ENCODE assay signal across 10 cellular contexts in the genomic region with DNA sequence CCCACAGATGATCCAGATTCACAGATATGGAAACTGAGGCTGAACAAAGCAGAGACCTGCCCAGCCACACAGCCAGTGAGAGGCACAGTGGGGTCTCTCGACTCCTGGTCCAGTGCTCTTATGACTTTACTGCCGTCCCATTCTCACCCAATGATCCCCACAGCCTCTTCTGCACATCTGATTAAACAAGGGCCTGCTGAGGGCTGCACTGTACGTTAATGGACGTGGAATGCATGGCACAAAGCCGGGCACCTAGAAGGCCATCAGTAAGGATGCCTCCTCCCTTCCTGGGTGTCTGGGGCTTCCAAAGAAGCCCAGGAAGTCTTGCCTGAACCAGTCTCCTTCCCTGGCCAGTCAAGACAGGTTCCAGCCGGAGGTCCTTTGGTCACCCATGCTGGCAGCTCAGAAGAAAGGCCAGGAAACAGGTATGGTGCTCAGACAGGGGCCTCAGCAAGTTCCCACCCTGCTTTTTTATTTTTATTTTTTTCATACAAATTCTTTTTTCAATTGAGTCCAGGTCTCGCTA. TPM values are rescaled to one million over a fixed set of nuclear protein-coding genes. Genes with fewer than 3 reads are reported as not detected.
DNase-seq lines count a peak whose midpoint lies in the region; ATAC-seq, FAIRE-seq and TF ChIP-seq lines count a peak whose summit lies in the region.
"Had no signal": no experiment of that assay in that cellular context is flagged by ENCODE, and none has a peak within 500 bp of the region (broad histone marks: within the 10 kb centered on the region; RNA-seq: fewer than 3 reads in every experiment).

No MANE protein-coding gene starts in this region.

- no peak overlapping the region for H3K4me3 ChIP-seq in CD4-positive, CD25-positive, alpha-beta regulatory T cell (ENCODE audit: low read depth, low read length)
- peak overlapping the region; percentile 86 for H3K4me3 ChIP-seq in OCI-LY3 (ENCODE audit: low read length)
- H3K4me3 ChIP-seq in kidney (ENCODE audit: low read length in 2 of 2): no peak overlapping the region
- H3K4me3 ChIP-seq in colonic mucosa: no peak overlapping the region
- H3K4me3 ChIP-seq in transverse colon: peak overlapping the region in 1 of 4 donors; percentile 5

- no peak overlapping the region for H2AFZ ChIP-seq in OCI-LY3 (ENCODE audit: low read depth, low read length)

- DNase-seq in CD4-positive, CD25-positive, alpha-beta regulatory T cell: no peak
- DNase-seq in kidney (no peak), COR-L47 (lab: John Stamatoyannopoulos, UW) (no peak), colonic mucosa (no peak), transverse colon (no peak)
- DNase-seq: activated CD4-positive, alpha-beta T cell treated with anti-CD3 and anti-CD28 coated beads for 4 hours; central memory CD4-positive, alpha-beta T cell; NCI-H1417 treated with DMSO at 0.1 percent for 48 hours had no signal

- no peaks in the 10 kb centered on the region for H3K27me3 Mint-ChIP-seq in CD4-positive, CD25-positive, alpha-beta regulatory T cell
- H3K27me3 Mint-ChIP-seq: activated T-helper 17 cell treated with anti-CD3 and anti-CD28 coated beads, Interleukin-2, amount 50 U/mL, for 72 hours had no signal

- in situ Hi-C loops in transverse colon (cut with MboI; ENCODE audit: low pct_ligation_motif_present in 1 of 4, low pct_unique_long_range_greater_than_20kb in 1 of 4, low sequenced_read_pairs in 3 of 4): no loop called here

- no peak for FAIRE-seq in kidney (lab: Jason Lieb, UNC)

- H3K4me2 ChIP-seq in OCI-LY3 (ENCODE audit: low read length): peak overlapping the region; percentile 97

- no peaks in the 10 kb centered on the region for H3K36me3 Mint-ChIP-seq in CD4-positive, CD25-positive, alpha-beta regulatory T cell

- TF ChIP-seq CTCF in OCI-LY3 (IDR thresholded peaks at IDR 0.05; ENCODE audit: low read depth, low read length) (no peak), kidney (IDR thresholded peaks at IDR 0.05; ENCODE audit: borderline replicate concordance, extremely low read depth, insufficient read depth) (no peak), colonic mucosa (IDR thresholded peaks at IDR 0.05) (no peak), transverse colon (IDR thresholded peaks at IDR 0.05) (no peak)

- no peak for ATAC-seq in CD4-positive, CD25-positive, alpha-beta regulatory T cell (ENCODE audit: low read depth in 2 of 2)
- ATAC-seq: activated T-helper 17 cell treated with anti-CD3 and anti-CD28 coated beads, Interleukin-2, amount 50 U/mL, for 72 hours had no signal

- no peaks in the 10 kb centered on the region for H3K9me3 ChIP-seq in CD4-positive, CD25-positive, alpha-beta regulatory T cell (ENCODE audit: control insufficient read depth in 2 of 2, low read length in 2 of 2)
- H3K9me3 ChIP-seq in OCI-LY3 (ENCODE audit: insufficient read depth, low read length) (no peaks in the 10 kb centered on the region), kidney (ENCODE audit: control insufficient read depth in 1 of 2, low read length in 2 of 2) (no peaks in the 10 kb centered on the region), colonic mucosa (no peaks in the 10 kb centered on the region), transverse colon (no peaks in the 10 kb centered on the region)

- H4K20me1 ChIP-seq in OCI-LY3 (ENCODE audit: insufficient read depth, low read length): peaks cover 48% of the 10 kb centered on the region

- H3K27ac ChIP-seq in CD4-positive, CD25-positive, alpha-beta regulatory T cell (ENCODE audit: insufficient read depth, low read length, poor library complexity, severe bottlenecking): peak overlapping the region; percentile 19
- H3K27ac ChIP-seq in OCI-LY3 (ENCODE audit: low read length) (peak overlapping the region; percentile 96), kidney (ENCODE audit: low read depth in 2 of 2, low read length in 2 of 2) (peak overlapping the region; percentile 3 to 49), colonic mucosa (no peak overlapping the region), transverse colon (peak overlapping the region in 2 of 4 donors; percentile 20 to 98)

- peak overlapping the region in 1 of 4 donors; percentile 52 for H3K4me3 Mint-ChIP-seq in CD4-positive, CD25-positive, alpha-beta regulatory T cell

- H3K4me1 Mint-ChIP-seq in CD4-positive, CD25-positive, alpha-beta regulatory T cell: peaks cover 0 to 70% (median 23%) of the 10 kb centered on the region in 4 donors

- H3K36me3 ChIP-seq in CD4-positive, CD25-positive, alpha-beta regulatory T cell (ENCODE audit: control insufficient read depth, insufficient read depth, low read length): peaks cover 2% of the 10 kb centered on the region
- H3K36me3 ChIP-seq in OCI-LY3 (replicated peaks; ENCODE audit: low read depth, low read length) (peaks cover 47% of the 10 kb centered on the region), kidney (ENCODE audit: control insufficient read depth in 1 of 2, insufficient read depth in 2 of 2, low read length in 2 of 2) (no peaks in the 10 kb centered on the region), colonic mucosa (no peaks in the 10 kb centered on the region), transverse colon (no peaks in the 10 kb centered on the region)

- WGBS in transverse colon (ENCODE audit: low coverage in 1 of 2), 2 donors: 82 to 85% methylated on average over 2 to 7 of the region's 7 CpGs

- intact Hi-C loops in kidney (cut with DNase I) (no loop called here), colonic mucosa (cut with DNase I) (no loop called here), transverse colon (cut with DNase I; ENCODE audit: low total_unique reads) (no loop called here)

- H3K4me1 ChIP-seq in CD4-positive, CD25-positive, alpha-beta regulatory T cell (ENCODE audit: control insufficient read depth, insufficient read depth, low read length, poor library complexity, severe bottlenecking): peaks cover 47% of the 10 kb centered on the region
- peaks cover 45% of the 10 kb centered on the region for H3K4me1 ChIP-seq in OCI-LY3 (ENCODE audit: low read length)
- H3K4me1 ChIP-seq in kidney (ENCODE audit: control insufficient read depth in 1 of 2, insufficient read depth in 1 of 2, low read depth in 1 of 2, low read length in 2 of 2): peaks cover 17 to 42% of the 10 kb centered on the region in 2 donors
- peaks cover 7% of the 10 kb centered on the region for H3K4me1 ChIP-seq in colonic mucosa
- peaks cover 43 to 69% (median 57%) of the 10 kb centered on the region in 4 donors for H3K4me1 ChIP-seq in transverse colon

- peak overlapping the region in 1 of 3 donors; percentile 42 for H3K27ac Mint-ChIP-seq in CD4-positive, CD25-positive, alpha-beta regulatory T cell

- H3K9ac ChIP-seq in OCI-LY3 (ENCODE audit: low read length): peak overlapping the region; percentile 99
- H3K9ac ChIP-seq in kidney (ENCODE audit: low read length in 2 of 2): peak overlapping the region in 1 of 2 donors; percentile 37
- H3K9ac ChIP-seq in colonic mucosa (ENCODE audit: low read depth in 2 of 2, low read length in 2 of 2): no peak overlapping the region

- no peak for TF ChIP-seq POLR2A in transverse colon (IDR thresholded peaks at IDR 0.05)

- H3K27me3 ChIP-seq in CD4-positive, CD25-positive, alpha-beta regulatory T cell (ENCODE audit: control insufficient read depth, insufficient read depth, low read length): no peaks in the 10 kb centered on the region
- H3K27me3 ChIP-seq in OCI-LY3 (ENCODE audit: low read depth, low read length) (no peaks in the 10 kb centered on the region), colonic mucosa (no peaks in the 10 kb centered on the region), transverse colon (no peaks in the 10 kb centered on the region)

- H3K9me3 Mint-ChIP-seq in CD4-positive, CD25-positive, alpha-beta regulatory T cell: no peaks in the 10 kb centered on the region
- H3K9me3 Mint-ChIP-seq: activated T-helper 17 cell treated with anti-CD3 and anti-CD28 coated beads, Interleukin-2, amount 50 U/mL, for 72 hours had no signal

- TF ChIP-seq EP300 in transverse colon (IDR thresholded peaks at IDR 0.05; ENCODE audit: low read depth): no peak

- H3K79me2 ChIP-seq in OCI-LY3 (ENCODE audit: low read length): peaks cover 73% of the 10 kb centered on the region

RNA-seq across cellular contexts. Expression of a gene that starts 3.8 kb away (rescaled TPM):
- 26.7 TPM for total RNA-seq in CD4-positive, CD25-positive, alpha-beta regulatory T cell
- polyA plus RNA-seq in CD4-positive, CD25-positive, alpha-beta regulatory T cell: 10 to 100 TPM in 1 of 4 donors, 1 to 10 TPM in 3; 8.0 to 11.0 (median 8.7) TPM
- total RNA-seq in kidney: 50.7 TPM
- 51.0 TPM for polyA plus RNA-seq in kidney (ENCODE audit: insufficient read depth, low read depth, low replicate concordance)
- total RNA-seq in colonic mucosa: 10 to 100 TPM; 16.9 to 21.7 TPM
- total RNA-seq in transverse colon: 10 to 100 TPM; 30.4 to 47.1 (median 38.1) TPM

RNA-seq across cellular contexts. Expression of a gene that starts 15.6 kb away (rescaled TPM):
- total RNA-seq in CD4-positive, CD25-positive, alpha-beta regulatory T cell: not detected
- polyA plus RNA-seq in CD4-positive, CD25-positive, alpha-beta regulatory T cell: not detected
- total RNA-seq in kidney: not detected
- polyA plus RNA-seq in kidney (ENCODE audit: insufficient read depth, low read depth, low replicate concordance): 0.39 TPM
- total RNA-seq in colonic mucosa: 1 to 10 TPM in 1 of 2 donors, not detected in 1; 1.7 TPM
- total RNA-seq in transverse colon: 1 to 10 TPM in 1 of 4 donors, not detected in 3; 1.5 TPM
- total RNA-seq: activated T-helper 17 cell treated with anti-CD3 and anti-CD28 coated beads, Interleukin-2, amount 50 U/mL, for 72 hours had no signal

RNA-seq across cellular contexts. Expression of a gene that starts 48.1 kb away (rescaled TPM):
- 6.4 TPM for total RNA-seq in CD4-positive, CD25-positive, alpha-beta regulatory T cell
- polyA plus RNA-seq in CD4-positive, CD25-positive, alpha-beta regulatory T cell: 1 to 10 TPM; 1.3 to 1.6 (median 1.4) TPM
- total RNA-seq in kidney (7.0 TPM), colonic mucosa (1 to 10 TPM; 2.7 to 3.4 TPM), transverse colon (1 to 10 TPM; 2.8 to 4.5 (median 3.2) TPM)
- 5.3 TPM for polyA plus RNA-seq in kidney (ENCODE audit: insufficient read depth, low read depth, low replicate concordance)

RNA-seq across cellular contexts. Expression of a gene that starts 49.0 kb away (rescaled TPM):
- total RNA-seq in CD4-positive, CD25-positive, alpha-beta regulatory T cell: not detected
- not detected for polyA plus RNA-seq in CD4-positive, CD25-positive, alpha-beta regulatory T cell
- total RNA-seq in kidney (6.5 TPM), colonic mucosa (1 to 10 TPM; 1.8 to 4.8 TPM), transverse colon (10 to 100 TPM in 3 of 4 donors, 1 to 10 TPM in 1; 6.7 to 52.0 (median 21.0) TPM)
- 1.4 TPM for polyA plus RNA-seq in kidney (ENCODE audit: insufficient read depth, low read depth, low replicate concordance)
- total RNA-seq: activated T-helper 17 cell treated with anti-CD3 and anti-CD28 coated beads, Interleukin-2, amount 50 U/mL, for 72 hours had no signal

RNA-seq across cellular contexts. Expression of a gene that starts 55.9 kb away (rescaled TPM):
- 102 TPM for total RNA-seq in CD4-positive, CD25-positive, alpha-beta regulatory T cell
- 100 to 1,000 TPM; 315 to 364 (median 362) TPM for polyA plus RNA-seq in CD4-positive, CD25-positive, alpha-beta regulatory T cell
- total RNA-seq in kidney: 150 TPM
- 479 TPM for polyA plus RNA-seq in kidney (ENCODE audit: insufficient read depth, low read depth, low replicate concordance)
- 100 to 1,000 TPM; 109 to 200 TPM for total RNA-seq in colonic mucosa
- total RNA-seq in transverse colon: 10 to 100 TPM; 24.1 to 93.1 (median 85.6) TPM
